ENCODE assay signal across 9 cellular contexts in the genomic region with DNA sequence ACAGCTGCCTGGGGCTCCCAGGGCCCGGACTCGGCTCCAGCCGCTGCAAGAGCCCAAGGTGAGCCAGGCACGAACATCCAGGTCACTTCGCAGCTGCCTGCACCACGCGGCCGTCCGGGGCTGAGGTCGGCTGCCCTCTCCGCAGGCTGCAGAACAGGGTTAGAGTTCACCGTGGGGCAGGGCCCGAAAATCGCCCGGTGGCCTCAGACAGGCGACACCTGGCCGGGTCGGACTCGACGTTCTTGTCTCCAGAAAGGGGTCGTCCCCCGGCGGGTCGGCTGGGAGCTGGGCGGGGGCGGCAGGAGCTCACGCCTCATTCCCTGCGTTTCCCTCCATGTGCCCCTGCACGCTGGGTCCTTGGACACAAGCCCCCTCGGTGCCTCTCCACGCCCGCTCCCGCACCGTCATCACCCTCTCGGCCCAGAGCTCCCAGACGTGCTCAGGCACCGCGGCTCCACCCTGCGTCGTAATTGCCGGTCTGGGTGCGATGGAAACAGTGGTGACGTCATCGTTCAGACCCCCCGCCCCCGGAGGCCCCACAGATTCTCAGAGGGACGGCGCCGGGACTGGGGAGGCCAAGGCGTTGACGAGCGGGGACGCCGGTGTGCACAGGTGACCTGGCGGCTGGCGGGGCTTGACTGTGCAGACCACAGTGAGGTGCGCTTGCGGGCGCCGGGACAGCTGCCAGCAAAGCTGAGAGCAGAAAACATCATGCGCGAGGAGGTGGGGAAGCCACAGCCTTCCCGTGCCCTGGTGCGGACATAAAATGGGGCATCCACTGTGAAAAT. TPM values are rescaled to one million over a fixed set of nuclear protein-coding genes. Genes with fewer than 3 reads are reported as not detected.
DNase-seq lines count a peak whose midpoint lies in the region; ATAC-seq and TF ChIP-seq lines count a peak whose summit lies in the region.
"Had no signal": no experiment of that assay in that cellular context is flagged by ENCODE, and none has a peak within 500 bp of the region (broad histone marks: within the 10 kb centered on the region; RNA-seq: fewer than 3 reads in every experiment).

No MANE protein-coding gene starts in this region.

- H3K27ac Mint-ChIP-seq in WTC11 (no peak overlapping the region), nephron (no peak overlapping the region)

- H3K27me3 Mint-ChIP-seq in WTC11 (ENCODE audit: low read depth) (peaks cover 39% of the 10 kb centered on the region), nephron (ENCODE audit: low read depth) (peaks cover 50% of the 10 kb centered on the region)

- peak; percentile 8 for ATAC-seq in WTC11

- H3K36me3 Mint-ChIP-seq in WTC11: peaks cover 4% of the 10 kb centered on the region; the same call in 1 of the 2 replicates
- peaks cover 4% of the 10 kb centered on the region for H3K36me3 Mint-ChIP-seq in nephron (ENCODE audit: low read depth)

- H3K27ac ChIP-seq in breast epithelium: no peak overlapping the region
- H3K27ac ChIP-seq: dorsolateral prefrontal cortex had no signal

- no peak for TF ChIP-seq POLR2A in breast epithelium (IDR thresholded peaks at IDR 0.05)

- H3K4me1 Mint-ChIP-seq in WTC11 (peaks cover 5% of the 10 kb centered on the region; the same call in 1 of the 2 replicates), nephron (peaks cover 10% of the 10 kb centered on the region)

- H3K4me3 Mint-ChIP-seq in WTC11 (peak overlapping the region; percentile 57), nephron (peak overlapping the region in 2 of 3 experiments; percentile 10 to 29)

- POLR2A ChIA-PET in WTC11 (lab: Charles Lee): interaction anchor here (0.6 to 1.4 kb wide), 5 partner anchors 8 to 77 kb away, joined by 3 to 5 read pairs (median 4); a partner anchor contains a TSS

- TF ChIP-seq CTCF in WTC11 (IDR thresholded peaks at IDR 0.05) (no peak), breast epithelium (IDR thresholded peaks at IDR 0.05) (no peak), nephron (IDR thresholded peaks at IDR 0.05; ENCODE audit: unreplicated experiment in 3 of 3) (no peak)

- CTCF ChIA-PET in WTC11 (lab: Charles Lee): interaction anchor here (0.7 to 4.0 kb wide), 9 partner anchors 12 to 248 kb away, joined by 3 to 20 read pairs (median 5); a partner anchor contains a TSS

- intact Hi-C loops in breast epithelium (cut with DNase I; ENCODE audit: low total_unique reads): loop anchor here (10.0 kb wide), 1 partner anchor 221 kb away; no protein-coding TSS in a partner anchor

- peak; percentile 76 for DNase-seq in AG08396 (ENCODE audit: low spot score)
- DNase-seq in HuH-7.5 (ENCODE audit: low spot score): peak; percentile 82
- DNase-seq in WTC11 (ENCODE audit: low spot score): peak; percentile 67
- DNase-seq in breast epithelium (ENCODE audit: low spot score in 2 of 2): peak in 1 of 2 donors; percentile 47
- no peak for DNase-seq in NK-92 (lab: John Stamatoyannopoulos, UW; ENCODE audit: unreplicated experiment)
- DNase-seq in globus pallidus (ENCODE audit: low spot score): no peak
- no peak for DNase-seq in HPDE6-E6E7 (ENCODE audit: extremely low spot score)

- no peaks in the 10 kb centered on the region for H3K4me1 ChIP-seq in breast epithelium

- peak overlapping the region in 2 of 3 donors; percentile 0 to 25 for H3K4me3 ChIP-seq in breast epithelium

- H3K9me3 Mint-ChIP-seq in WTC11 (no peaks in the 10 kb centered on the region), nephron (no peaks in the 10 kb centered on the region)

- no peaks in the 10 kb centered on the region for H3K36me3 ChIP-seq in breast epithelium

- no peaks in the 10 kb centered on the region for H3K9me3 ChIP-seq in breast epithelium

- H3K27me3 ChIP-seq in breast epithelium: peaks cover 10 to 57% of the 10 kb centered on the region in 2 donors

TF ChIP-seq in WTC11, 78 proteins besides CTCF, POLR2A, EP300 and RAD21:
- TF ChIP-seq ZNF317 (CRISPR knock-in tag; IDR thresholded peaks at IDR 0.05; ENCODE audit: borderline replicate concordance, low read depth) (peak; percentile 41; the same call in 1 of the 2 replicates), ETV6 (CRISPR knock-in tag; IDR thresholded peaks at IDR 0.05) (0 out of 2 replicates have a peak, but pooled peaks have one; percentile 24), ZBTB21 (CRISPR knock-in tag; IDR thresholded peaks at IDR 0.05; ENCODE audit: borderline replicate concordance) (peak; percentile 65; the same call in 1 of the 2 replicates), SMAD3 (CRISPR knock-in tag; IDR thresholded peaks at IDR 0.05; ENCODE audit: borderline replicate concordance) (peak; percentile 59; the same call in 1 of the 2 replicates), ZNF416 (CRISPR knock-in tag; IDR thresholded peaks at IDR 0.05) (peak; percentile 53; the same call in 1 of the 2 replicates), CREM (CRISPR knock-in tag; IDR thresholded peaks at IDR 0.05) (peak; percentile 80; the same call in 1 of the 2 replicates), SP1 (CRISPR knock-in tag; conservative IDR thresholded peaks at IDR 0.05) (peak; percentile 38; the same call in 1 of the 2 replicates)
- TF ChIP-seq, protein P1, sequence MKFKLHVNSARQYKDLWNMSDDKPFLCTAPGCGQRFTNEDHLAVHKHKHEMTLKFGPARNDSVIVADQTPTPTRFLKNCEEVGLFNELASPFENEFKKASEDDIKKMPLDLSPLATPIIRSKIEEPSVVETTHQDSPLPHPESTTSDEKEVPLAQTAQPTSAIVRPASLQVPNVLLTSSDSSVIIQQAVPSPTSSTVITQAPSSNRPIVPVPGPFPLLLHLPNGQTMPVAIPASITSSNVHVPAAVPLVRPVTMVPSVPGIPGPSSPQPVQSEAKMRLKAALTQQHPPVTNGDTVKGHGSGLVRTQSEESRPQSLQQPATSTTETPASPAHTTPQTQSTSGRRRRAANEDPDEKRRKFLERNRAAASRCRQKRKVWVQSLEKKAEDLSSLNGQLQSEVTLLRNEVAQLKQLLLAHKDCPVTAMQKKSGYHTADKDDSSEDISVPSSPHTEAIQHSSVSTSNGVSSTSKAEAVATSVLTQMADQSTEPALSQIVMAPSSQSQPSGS (CRISPR knock-in tag; IDR thresholded peaks at IDR 0.05; ENCODE audit: borderline replicate concordance, low read depth): no peak
- TF ChIP-seq, protein P2, sequence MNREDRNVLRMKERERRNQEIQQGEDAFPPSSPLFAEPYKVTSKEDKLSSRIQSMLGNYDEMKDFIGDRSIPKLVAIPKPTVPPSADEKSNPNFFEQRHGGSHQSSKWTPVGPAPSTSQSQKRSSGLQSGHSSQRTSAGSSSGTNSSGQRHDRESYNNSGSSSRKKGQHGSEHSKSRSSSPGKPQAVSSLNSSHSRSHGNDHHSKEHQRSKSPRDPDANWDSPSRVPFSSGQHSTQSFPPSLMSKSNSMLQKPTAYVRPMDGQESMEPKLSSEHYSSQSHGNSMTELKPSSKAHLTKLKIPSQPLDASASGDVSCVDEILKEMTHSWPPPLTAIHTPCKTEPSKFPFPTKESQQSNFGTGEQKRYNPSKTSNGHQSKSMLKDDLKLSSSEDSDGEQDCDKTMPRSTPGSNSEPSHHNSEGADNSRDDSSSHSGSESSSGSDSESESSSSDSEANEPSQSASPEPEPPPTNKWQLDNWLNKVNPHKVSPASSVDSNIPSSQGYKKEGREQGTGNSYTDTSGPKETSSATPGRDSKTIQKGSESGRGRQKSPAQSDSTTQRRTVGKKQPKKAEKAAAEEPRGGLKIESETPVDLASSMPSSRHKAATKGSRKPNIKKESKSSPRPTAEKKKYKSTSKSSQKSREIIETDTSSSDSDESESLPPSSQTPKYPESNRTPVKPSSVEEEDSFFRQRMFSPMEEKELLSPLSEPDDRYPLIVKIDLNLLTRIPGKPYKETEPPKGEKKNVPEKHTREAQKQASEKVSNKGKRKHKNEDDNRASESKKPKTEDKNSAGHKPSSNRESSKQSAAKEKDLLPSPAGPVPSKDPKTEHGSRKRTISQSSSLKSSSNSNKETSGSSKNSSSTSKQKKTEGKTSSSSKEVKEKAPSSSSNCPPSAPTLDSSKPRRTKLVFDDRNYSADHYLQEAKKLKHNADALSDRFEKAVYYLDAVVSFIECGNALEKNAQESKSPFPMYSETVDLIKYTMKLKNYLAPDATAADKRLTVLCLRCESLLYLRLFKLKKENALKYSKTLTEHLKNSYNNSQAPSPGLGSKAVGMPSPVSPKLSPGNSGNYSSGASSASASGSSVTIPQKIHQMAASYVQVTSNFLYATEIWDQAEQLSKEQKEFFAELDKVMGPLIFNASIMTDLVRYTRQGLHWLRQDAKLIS (CRISPR knock-in tag; IDR thresholded peaks at IDR 0.05; ENCODE audit: borderline replicate concordance): no peak
- TF ChIP-seq, protein P3, sequence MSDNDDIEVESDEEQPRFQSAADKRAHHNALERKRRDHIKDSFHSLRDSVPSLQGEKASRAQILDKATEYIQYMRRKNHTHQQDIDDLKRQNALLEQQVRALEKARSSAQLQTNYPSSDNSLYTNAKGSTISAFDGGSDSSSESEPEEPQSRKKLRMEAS (CRISPR knock-in tag; IDR thresholded peaks at IDR 0.05): peak; percentile 56; the same call in 1 of the 2 replicates
- TF ChIP-seq, protein P4, sequence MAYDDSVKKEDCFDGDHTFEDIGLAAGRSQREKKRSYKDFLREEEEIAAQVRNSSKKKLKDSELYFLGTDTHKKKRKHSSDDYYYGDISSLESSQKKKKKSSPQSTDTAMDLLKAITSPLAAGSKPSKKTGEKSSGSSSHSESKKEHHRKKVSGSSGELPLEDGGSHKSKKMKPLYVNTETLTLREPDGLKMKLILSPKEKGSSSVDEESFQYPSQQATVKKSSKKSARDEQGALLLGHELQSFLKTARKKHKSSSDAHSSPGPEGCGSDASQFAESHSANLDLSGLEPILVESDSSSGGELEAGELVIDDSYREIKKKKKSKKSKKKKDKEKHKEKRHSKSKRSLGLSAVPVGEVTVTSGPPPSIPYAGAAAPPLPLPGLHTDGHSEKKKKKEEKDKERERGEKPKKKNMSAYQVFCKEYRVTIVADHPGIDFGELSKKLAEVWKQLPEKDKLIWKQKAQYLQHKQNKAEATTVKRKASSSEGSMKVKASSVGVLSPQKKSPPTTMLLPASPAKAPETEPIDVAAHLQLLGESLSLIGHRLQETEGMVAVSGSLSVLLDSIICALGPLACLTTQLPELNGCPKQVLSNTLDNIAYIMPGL (CRISPR knock-in tag; IDR thresholded peaks at IDR 0.05): peak; percentile 63; the same call in 1 of the 2 replicates
TF ChIP-seq in WTC11: peak in this region for 9.

RNA-seq across cellular contexts. Expression of a gene that starts 4.0 kb away (rescaled TPM):
- total RNA-seq in WTC11 (2021) (1.9 to 2.5 TPM (median 2.4 TPM) in 3 replicates), breast epithelium (1 to 10 TPM in 1 of 3 donors, not detected in 2; 2.6 TPM)

RNA-seq across cellular contexts. Expression of a gene that starts 12.1 kb away (rescaled TPM):
- total RNA-seq in WTC11 (2021) (140 to 147 TPM (median 146 TPM) in 3 replicates), breast epithelium (10 to 100 TPM; 19.2 to 69.2 (median 49.8) TPM)

RNA-seq across cellular contexts. Expression of a gene that starts 24.7 kb away (rescaled TPM):
- total RNA-seq in WTC11 (2021) (176 to 202 TPM (median 191 TPM) in 3 replicates), breast epithelium (100 to 1,000 TPM; 112 to 156 (median 153) TPM)

RNA-seq across cellular contexts. Expression of a gene that starts 25.1 kb away (rescaled TPM):
- not detected in 3 replicates for total RNA-seq in WTC11 (2021)
- total RNA-seq in breast epithelium: not detected
- total RNA-seq: dorsolateral prefrontal cortex had no signal

RNA-seq across cellular contexts. Expression of a gene that starts 30.2 kb away (rescaled TPM):
- 387 to 391 TPM (median 390 TPM) in 3 replicates for total RNA-seq in WTC11 (2021)
- total RNA-seq in breast epithelium: 10 to 100 TPM; 70.4 to 74.1 (median 70.7) TPM

Comparison
In these comparisons a context has a peak if more than half of its experiments do, and no peak if none do; other contexts are left out.
1. DNase-seq: peak in AG08396 (single experiment), HuH-7.5 (single experiment) and WTC11 (single experiment); none in NK-92 (single experiment), globus pallidus (single experiment) and HPDE6-E6E7 (single experiment).